16 cellular contexts compared by ENCODE assay signal in the genomic region with DNA sequence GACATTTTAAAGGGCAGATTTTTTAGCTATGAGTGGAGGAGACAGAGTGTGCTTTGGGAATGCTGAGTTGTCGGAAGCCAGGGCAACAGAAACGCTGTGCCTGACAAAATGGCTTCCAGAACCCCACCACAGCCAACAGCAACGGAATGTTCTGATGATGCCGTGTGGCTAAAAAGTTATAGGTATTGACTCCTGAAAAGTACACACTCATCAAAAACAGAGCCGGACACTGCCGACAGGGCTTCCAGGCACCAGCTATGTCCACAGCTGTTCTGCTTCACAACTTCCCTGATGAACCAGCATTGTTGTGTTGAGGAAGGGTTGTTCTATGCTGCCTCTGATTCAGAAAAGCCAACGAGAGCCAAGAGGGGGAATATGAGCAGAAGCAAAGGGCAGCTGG.
DNase-seq lines count a peak whose midpoint lies in the region; ATAC-seq and TF ChIP-seq lines count a peak whose summit lies in the region.
"Had no signal": no experiment of that assay in that cellular context is flagged by ENCODE, and none has a peak within 500 bp of the region (broad histone marks: within the 10 kb centered on the region; RNA-seq: fewer than 3 reads in every experiment).

No MANE protein-coding gene starts in this region.

- H2BK12ac ChIP-seq in trophoblast cell (ENCODE audit: low read length), result no peak overlapping the region

- H2BK5ac ChIP-seq in trophoblast cell (ENCODE audit: low read depth, low read length, poor library complexity), result no peak overlapping the region

- peak overlapping the region; percentile 27 for H3K9ac ChIP-seq in trophoblast cell (ENCODE audit: low read length)
- H3K9ac ChIP-seq: BLaER1 treated with 17β-estradiol and CSF1 and Interleukin-3, amounts not matched to agents 10 nM and 100 nM had no signal

- no peak overlapping the region for H4K91ac ChIP-seq in trophoblast cell (ENCODE audit: low read depth, low read length)

- no peak overlapping the region for H2AFZ ChIP-seq in trophoblast cell (ENCODE audit: insufficient read depth, low read length, poor library complexity)

- POLR2A ChIA-PET in MCF 10A (lab: Yijun Ruan, JAX), result no interaction called here

- no peak overlapping the region for H2BK120ac ChIP-seq in trophoblast cell (ENCODE audit: insufficient read depth, low read length, poor library complexity)

- no peaks in the 10 kb centered on the region for H3K9me3 Mint-ChIP-seq in MCF 10A (ENCODE audit: unreplicated experiment)
- H3K9me3 Mint-ChIP-seq: CD8-positive, alpha-beta T cell had no signal

- H3K4me1 ChIP-seq in trophoblast cell (ENCODE audit: control insufficient read depth in 1 of 2, insufficient read depth in 2 of 2, low read length in 2 of 2), result no peaks in the 10 kb centered on the region

- H3K36me3 ChIP-seq in trophoblast cell (ENCODE audit: control insufficient read depth in 1 of 2, insufficient read depth in 2 of 2, low read length in 2 of 2), result no peaks in the 10 kb centered on the region
- H3K36me3 ChIP-seq: BLaER1 treated with 17β-estradiol and CSF1 and Interleukin-3, amounts not matched to agents 10 nM and 100 nM had no signal

- no peak overlapping the region for H2AK5ac ChIP-seq in trophoblast cell (ENCODE audit: low read length)

- H3K79me2 ChIP-seq in trophoblast cell (ENCODE audit: control insufficient read depth, insufficient read depth, low read length, poor library complexity), result no peaks in the 10 kb centered on the region

- H3K4me3 Mint-ChIP-seq in MCF 10A (ENCODE audit: unreplicated experiment), result no peak overlapping the region
- H3K4me3 Mint-ChIP-seq: CD8-positive, alpha-beta T cell had no signal

- H3K27ac ChIP-seq in trophoblast cell (ENCODE audit: low read depth, low read length), result no peak overlapping the region
- H3K27ac ChIP-seq: BLaER1 treated with 17β-estradiol and CSF1 and Interleukin-3, amounts not matched to agents 10 nM and 100 nM had no signal

- TF ChIP-seq CTCF in MCF 10A (IDR thresholded peaks at IDR 0.05; ENCODE audit: unreplicated experiment), result no peak

- WGBS in trophoblast cell (ENCODE audit: extremely low coverage, insufficient coverage, insufficient read length), result no CpG with 5 or more reads among the region's 7 CpGs

- H4K8ac ChIP-seq in trophoblast cell (ENCODE audit: low read depth, low read length), result no peak overlapping the region

- H3K27me3 ChIP-seq in trophoblast cell (ENCODE audit: insufficient read depth, low read length), result no peaks in the 10 kb centered on the region
- H3K27me3 ChIP-seq: BLaER1 treated with 17β-estradiol and CSF1 and Interleukin-3, amounts not matched to agents 10 nM and 100 nM had no signal

- no peak overlapping the region for H4K12ac ChIP-seq in trophoblast cell (ENCODE audit: low read depth, low read length)

- DNase-seq in NCI-H2196 (lab: John Stamatoyannopoulos, UW; ENCODE audit: unreplicated experiment) (peak; percentile 29), NCI-H2196 treated with DMSO at 0.1 percent for 48 hours (lab: John Stamatoyannopoulos, UW; ENCODE audit: unreplicated experiment) (no peak), EL (peak; percentile 6), SHP77 (lab: John Stamatoyannopoulos, UW) (peak; percentile 40 to 50), trophoblast cell (no peak), MCF 10A (ENCODE audit: unreplicated experiment) (no peak)
- DNase-seq: Calu3; CD8-positive, alpha-beta T cell; IMR-90; NCI-H2081; NCI-H446; NCI-H526 treated with DMSO at 0.1 percent for 48 hours; Right ventricle myocardium superior; T-helper 1 cell had no signal

- ATAC-seq in GM21381 (IDR thresholded peaks at IDR 0.05; ENCODE audit: unreplicated experiment), result no peak
- ATAC-seq: CD8-positive, alpha-beta T cell had no signal

- no peak overlapping the region for H3K27ac Mint-ChIP-seq in MCF 10A (ENCODE audit: low read depth, unreplicated experiment)
- H3K27ac Mint-ChIP-seq: CD8-positive, alpha-beta T cell had no signal

- no peak overlapping the region for H3K4me2 ChIP-seq in trophoblast cell (ENCODE audit: low read length)
- H3K4me2 ChIP-seq: BLaER1 treated with 17β-estradiol and CSF1 and Interleukin-3, amounts not matched to agents 10 nM and 100 nM had no signal

- no peak overlapping the region for H3K4ac ChIP-seq in trophoblast cell (ENCODE audit: low read depth, low read length)

- no peaks in the 10 kb centered on the region for H3K4me1 Mint-ChIP-seq in MCF 10A (ENCODE audit: insufficient read depth, unreplicated experiment)

- H3K36me3 Mint-ChIP-seq in MCF 10A (ENCODE audit: insufficient read depth, unreplicated experiment), result no peaks in the 10 kb centered on the region
- H3K36me3 Mint-ChIP-seq: CD8-positive, alpha-beta T cell had no signal

- no peak overlapping the region for H3K18ac ChIP-seq in trophoblast cell (ENCODE audit: low read length)

- peaks cover 29% of the 10 kb centered on the region for H3K27me3 Mint-ChIP-seq in MCF 10A (ENCODE audit: insufficient read depth, unreplicated experiment)

- CTCF ChIA-PET in MCF 10A (lab: Yijun Ruan, JAX), result interaction anchor here (0.6 kb wide), 1 partner anchor 108 kb away, joined by 4 read pairs; no protein-coding TSS in a partner anchor

- no peak overlapping the region for H3K23ac ChIP-seq in trophoblast cell (ENCODE audit: low read length)

- H3K4me3 ChIP-seq in trophoblast cell (ENCODE audit: low read depth, low read length), result no peak overlapping the region
- H3K4me3 ChIP-seq: BLaER1 treated with 17β-estradiol and CSF1 and Interleukin-3, amounts not matched to agents 10 nM and 100 nM had no signal

- intact Hi-C loops in MCF 10A (cut with micrococcal nuclease), result loop anchor here (5.0 kb wide), 1 partner anchor 70 kb away; no protein-coding TSS in a partner anchor

- H3K79me1 ChIP-seq in trophoblast cell (ENCODE audit: low read length), result no peaks in the 10 kb centered on the region

- no peak overlapping the region for H3K14ac ChIP-seq in trophoblast cell (ENCODE audit: low read length)

- no peaks in the 10 kb centered on the region for H3K9me3 ChIP-seq in trophoblast cell (ENCODE audit: insufficient read depth, low read depth, low read length)
- H3K9me3 ChIP-seq: BLaER1 treated with 17β-estradiol and CSF1 and Interleukin-3, amounts not matched to agents 10 nM and 100 nM had no signal

- BruUV-seq in MCF 10A (replicated peaks; lab: Mats Ljungman, UMichigan), result no TSS peak

Comparison
In these comparisons a context has a peak if more than half of its experiments do, and no peak if none do; other contexts are left out.
1. DNase-seq: peak in NCI-H2196 (single experiment), EL (single experiment) and SHP77 (2 of 2); none in NCI-H2196 treated with DMSO at 0.1 percent for 48 hours (single experiment), trophoblast cell (0 of 2) and MCF 10A (single experiment).